ENCODE assay signal across 8 cellular contexts in the genomic region with DNA sequence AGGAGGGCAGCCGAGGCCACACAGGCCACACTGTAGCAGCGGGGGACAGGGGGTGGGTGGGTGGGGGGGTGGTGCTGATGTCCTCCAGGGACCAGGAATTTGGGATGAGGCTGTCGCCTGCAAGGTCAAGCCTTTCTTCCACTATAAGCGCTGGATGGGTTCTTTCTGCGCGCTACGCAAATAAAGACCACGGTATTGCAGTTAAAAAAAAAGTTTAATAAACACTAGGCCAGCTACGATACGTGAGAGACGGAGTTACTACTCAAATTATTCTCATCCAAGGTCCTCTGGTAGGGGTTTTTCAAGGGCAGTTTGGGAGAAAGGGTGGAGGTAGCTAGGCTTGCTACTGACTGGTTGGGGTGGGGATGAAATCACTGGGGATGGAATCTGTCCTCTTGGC. TPM values are rescaled to one million over a fixed set of nuclear protein-coding genes. Genes with fewer than 3 reads are reported as not detected.
DNase-seq lines count a peak whose midpoint lies in the region; ATAC-seq and TF ChIP-seq lines count a peak whose summit lies in the region.

No MANE protein-coding gene starts in this region.

- peak overlapping the region; percentile 96 for H2AFZ ChIP-seq in mammary epithelial cell (ENCODE audit: low read depth, low read length)

- dilution Hi-C loops in mammary epithelial cell (cut with HindIII; ENCODE audit: low sequenced_read_pairs): no loop called here

- CTCF ChIA-PET in mammary epithelial cell (lab: Charles Lee; ENCODE audit: low non-redundant PET): no interaction called here

- no peaks in the 10 kb centered on the region for H4K20me1 ChIP-seq in mammary epithelial cell (ENCODE audit: insufficient read depth, low read length)

- H3K9ac ChIP-seq in mammary epithelial cell (ENCODE audit: insufficient read depth, low read length): no peak overlapping the region

- intact Hi-C loops in mammary epithelial cell (cut with micrococcal nuclease): no loop called here

- no peaks in the 10 kb centered on the region for H3K27me3 ChIP-seq in mammary epithelial cell (ENCODE audit: insufficient read depth, low read length)
- H3K27me3 ChIP-seq in muscle layer of duodenum (ENCODE audit: low read depth, low read length): no peaks in the 10 kb centered on the region

- H3K4me2 ChIP-seq in mammary epithelial cell (ENCODE audit: insufficient read depth, low read depth, low read length): peak overlapping the region; percentile 68

- in situ Hi-C loops in mammary epithelial cell (cut with MboI; ENCODE audit: low sequenced_read_pairs in 2 of 2): no loop called here

- DNase-seq in AG09309 (ENCODE audit: low read depth) (no peak), mammary epithelial cell (no peak), NCI-H446 treated with DMSO at 0.1 percent for 48 hours (lab: John Stamatoyannopoulos, UW) (no peak), germinal center (ENCODE audit: low spot score) (no peak), NCI-H1436 (lab: John Stamatoyannopoulos, UW) (no peak)

- H3K4me3 ChIP-seq in AG09309 (ENCODE audit: control insufficient read depth, low read depth, low read length) (peak overlapping the region; percentile 69), mammary epithelial cell (replicated peaks in 1 of 3; ENCODE audit: insufficient read depth in 1 of 3, low read depth in 2 of 3, low read length in 3 of 3) (peak overlapping the region; percentile 72 to 82 (median 73)), muscle layer of duodenum (ENCODE audit: low read depth in 1 of 2, low read length in 2 of 2) (peak overlapping the region; percentile 81 to 95)

- H3K36me3 ChIP-seq in mammary epithelial cell (ENCODE audit: insufficient read depth, low read length) (no peaks in the 10 kb centered on the region), muscle layer of duodenum (ENCODE audit: control insufficient read depth in 1 of 2, insufficient read depth in 2 of 2, low read length in 2 of 2) (no peaks in the 10 kb centered on the region)

- H3K9me3 ChIP-seq in mammary epithelial cell (replicated peaks; ENCODE audit: insufficient read depth, low read length) (peaks cover 2% of the 10 kb centered on the region), muscle layer of duodenum (ENCODE audit: control insufficient read depth in 1 of 2, low read length in 2 of 2) (no peaks in the 10 kb centered on the region)

- H3K27ac ChIP-seq in mammary epithelial cell (ENCODE audit: insufficient read depth, low read depth, low read length) (no peak overlapping the region), muscle layer of duodenum (ENCODE audit: low read length) (no peak overlapping the region)

- no TSS peak for BruUV-seq in mammary epithelial cell (replicated peaks; lab: Mats Ljungman, UMichigan)

- peaks cover 5% of the 10 kb centered on the region for H3K4me1 ChIP-seq in mammary epithelial cell (ENCODE audit: insufficient read depth, low read length)
- peaks cover 0 to 14% of the 10 kb centered on the region in 2 donors for H3K4me1 ChIP-seq in muscle layer of duodenum (ENCODE audit: control insufficient read depth in 1 of 2, insufficient read depth in 2 of 2, low read length in 2 of 2)

- WGBS in mammary epithelial cell (ENCODE audit: low coverage, missing lambda C conversion rate): 20% methylated on average over 2 of the region's 11 CpGs

- ATAC-seq in HG02885 (IDR thresholded peaks at IDR 0.05; ENCODE audit: poor library complexity, unreplicated experiment) (peak; percentile 12), GM19035 (IDR thresholded peaks at IDR 0.05; ENCODE audit: unreplicated experiment) (no peak)

- TF ChIP-seq CTCF in AG09309 (IDR thresholded peaks at IDR 0.05; ENCODE audit: control insufficient read depth, insufficient read depth, low read depth, low read length, missing control alignments) (no peak), mammary epithelial cell (conservative IDR thresholded peaks at IDR 0.05 in 1 of 2, IDR thresholded peaks at IDR 0.05 in 1 of 2; ENCODE audit: extremely low read depth in 1 of 2, insufficient read depth in 1 of 2, low read depth in 1 of 2, low read length in 2 of 2) (no peak)

- H3K79me2 ChIP-seq in mammary epithelial cell (ENCODE audit: insufficient read depth, low read length): peaks cover 38% of the 10 kb centered on the region

RNA-seq across cellular contexts. Expression of gene ZNF44, which starts 0.5 kb away (rescaled TPM):
- total RNA-seq in mammary epithelial cell: 1 to 10 TPM; 6.6 to 7.3 TPM
- 2.5 TPM for polyA plus RNA-seq in mammary epithelial cell
- 0.52 TPM for polyA minus RNA-seq in mammary epithelial cell

RNA-seq across cellular contexts. Expression of gene ZNF563, which starts 38.2 kb away (rescaled TPM):
- 1 to 10 TPM; 3.7 to 5.0 TPM for total RNA-seq in mammary epithelial cell
- polyA plus RNA-seq in mammary epithelial cell: 2.0 TPM
- 0.67 TPM for polyA minus RNA-seq in mammary epithelial cell
